Comparison of ENCODE assay signal across 1 cellular context in genomic region chr6:18155273-18155863, GRCh38.
TF ChIP-seq lines count a peak whose summit lies in the region.

A gene with protein sequence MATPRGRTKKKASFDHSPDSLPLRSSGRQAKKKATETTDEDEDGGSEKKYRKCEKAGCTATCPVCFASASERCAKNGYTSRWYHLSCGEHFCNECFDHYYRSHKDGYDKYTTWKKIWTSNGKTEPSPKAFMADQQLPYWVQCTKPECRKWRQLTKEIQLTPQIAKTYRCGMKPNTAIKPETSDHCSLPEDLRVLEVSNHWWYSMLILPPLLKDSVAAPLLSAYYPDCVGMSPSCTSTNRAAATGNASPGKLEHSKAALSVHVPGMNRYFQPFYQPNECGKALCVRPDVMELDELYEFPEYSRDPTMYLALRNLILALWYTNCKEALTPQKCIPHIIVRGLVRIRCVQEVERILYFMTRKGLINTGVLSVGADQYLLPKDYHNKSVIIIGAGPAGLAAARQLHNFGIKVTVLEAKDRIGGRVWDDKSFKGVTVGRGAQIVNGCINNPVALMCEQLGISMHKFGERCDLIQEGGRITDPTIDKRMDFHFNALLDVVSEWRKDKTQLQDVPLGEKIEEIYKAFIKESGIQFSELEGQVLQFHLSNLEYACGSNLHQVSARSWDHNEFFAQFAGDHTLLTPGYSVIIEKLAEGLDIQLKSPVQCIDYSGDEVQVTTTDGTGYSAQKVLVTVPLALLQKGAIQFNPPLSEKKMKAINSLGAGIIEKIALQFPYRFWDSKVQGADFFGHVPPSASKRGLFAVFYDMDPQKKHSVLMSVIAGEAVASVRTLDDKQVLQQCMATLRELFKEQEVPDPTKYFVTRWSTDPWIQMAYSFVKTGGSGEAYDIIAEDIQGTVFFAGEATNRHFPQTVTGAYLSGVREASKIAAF (plus strand): TSS chr6:18155422. CDS start chr6:18159896, 4,474 bp downstream.

TF ChIP-seq in HepG2, 621 proteins besides CTCF, POLR2A, EP300 and RAD21 (continued from another document and continues in another):
- no peak for TF ChIP-seq ZNF354B (CRISPR knock-in tag; IDR thresholded peaks at IDR 0.05)
- no peak for TF ChIP-seq SYNCRIP (IDR thresholded peaks at IDR 0.05; ENCODE audit: insufficient read depth, low read depth, low read length)
- no peak for TF ChIP-seq WIZ (CRISPR knock-in tag; IDR thresholded peaks at IDR 0.05)
- TF ChIP-seq, protein P1, sequence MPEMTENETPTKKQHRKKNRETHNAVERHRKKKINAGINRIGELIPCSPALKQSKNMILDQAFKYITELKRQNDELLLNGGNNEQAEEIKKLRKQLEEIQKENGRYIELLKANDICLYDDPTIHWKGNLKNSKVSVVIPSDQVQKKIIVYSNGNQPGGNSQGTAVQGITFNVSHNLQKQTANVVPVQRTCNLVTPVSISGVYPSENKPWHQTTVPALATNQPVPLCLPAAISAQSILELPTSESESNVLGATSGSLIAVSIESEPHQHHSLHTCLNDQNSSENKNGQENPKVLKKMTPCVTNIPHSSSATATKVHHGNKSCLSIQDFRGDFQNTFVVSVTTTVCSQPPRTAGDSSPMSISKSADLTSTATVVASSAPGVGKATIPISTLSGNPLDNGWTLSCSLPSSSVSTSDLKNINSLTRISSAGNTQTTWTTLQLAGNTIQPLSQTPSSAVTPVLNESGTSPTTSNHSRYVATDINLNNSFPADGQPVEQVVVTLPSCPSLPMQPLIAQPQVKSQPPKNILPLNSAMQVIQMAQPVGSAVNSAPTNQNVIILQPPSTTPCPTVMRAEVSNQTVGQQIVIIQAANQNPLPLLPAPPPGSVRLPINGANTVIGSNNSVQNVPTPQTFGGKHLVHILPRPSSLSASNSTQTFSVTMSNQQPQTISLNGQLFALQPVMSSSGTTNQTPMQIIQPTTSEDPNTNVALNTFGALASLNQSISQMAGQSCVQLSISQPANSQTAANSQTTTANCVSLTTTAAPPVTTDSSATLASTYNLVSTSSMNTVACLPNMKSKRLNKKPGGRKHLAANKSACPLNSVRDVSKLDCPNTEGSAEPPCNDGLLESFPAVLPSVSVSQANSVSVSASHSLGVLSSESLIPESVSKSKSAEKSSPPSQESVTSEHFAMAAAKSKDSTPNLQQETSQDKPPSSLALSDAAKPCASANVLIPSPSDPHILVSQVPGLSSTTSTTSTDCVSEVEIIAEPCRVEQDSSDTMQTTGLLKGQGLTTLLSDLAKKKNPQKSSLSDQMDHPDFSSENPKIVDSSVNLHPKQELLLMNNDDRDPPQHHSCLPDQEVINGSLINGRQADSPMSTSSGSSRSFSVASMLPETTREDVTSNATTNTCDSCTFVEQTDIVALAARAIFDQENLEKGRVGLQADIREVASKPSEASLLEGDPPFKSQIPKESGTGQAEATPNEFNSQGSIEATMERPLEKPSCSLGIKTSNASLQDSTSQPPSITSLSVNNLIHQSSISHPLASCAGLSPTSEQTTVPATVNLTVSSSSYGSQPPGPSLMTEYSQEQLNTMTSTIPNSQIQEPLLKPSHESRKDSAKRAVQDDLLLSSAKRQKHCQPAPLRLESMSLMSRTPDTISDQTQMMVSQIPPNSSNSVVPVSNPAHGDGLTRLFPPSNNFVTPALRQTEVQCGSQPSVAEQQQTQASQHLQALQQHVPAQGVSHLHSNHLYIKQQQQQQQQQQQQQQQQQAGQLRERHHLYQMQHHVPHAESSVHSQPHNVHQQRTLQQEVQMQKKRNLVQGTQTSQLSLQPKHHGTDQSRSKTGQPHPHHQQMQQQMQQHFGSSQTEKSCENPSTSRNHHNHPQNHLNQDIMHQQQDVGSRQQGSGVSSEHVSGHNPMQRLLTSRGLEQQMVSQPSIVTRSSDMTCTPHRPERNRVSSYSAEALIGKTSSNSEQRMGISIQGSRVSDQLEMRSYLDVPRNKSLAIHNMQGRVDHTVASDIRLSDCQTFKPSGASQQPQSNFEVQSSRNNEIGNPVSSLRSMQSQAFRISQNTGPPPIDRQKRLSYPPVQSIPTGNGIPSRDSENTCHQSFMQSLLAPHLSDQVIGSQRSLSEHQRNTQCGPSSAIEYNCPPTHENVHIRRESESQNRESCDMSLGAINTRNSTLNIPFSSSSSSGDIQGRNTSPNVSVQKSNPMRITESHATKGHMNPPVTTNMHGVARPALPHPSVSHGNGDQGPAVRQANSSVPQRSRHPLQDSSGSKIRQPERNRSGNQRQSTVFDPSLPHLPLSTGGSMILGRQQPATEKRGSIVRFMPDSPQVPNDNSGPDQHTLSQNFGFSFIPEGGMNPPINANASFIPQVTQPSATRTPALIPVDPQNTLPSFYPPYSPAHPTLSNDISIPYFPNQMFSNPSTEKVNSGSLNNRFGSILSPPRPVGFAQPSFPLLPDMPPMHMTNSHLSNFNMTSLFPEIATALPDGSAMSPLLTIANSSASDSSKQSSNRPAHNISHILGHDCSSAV (CRISPR knock-in tag; IDR thresholded peaks at IDR 0.05; ENCODE audit: borderline replicate concordance), result no peak
- no peak; the same call in 1 of the 2 replicates for TF ChIP-seq ZNF101 (CRISPR knock-in tag; IDR thresholded peaks at IDR 0.05; ENCODE audit: borderline replicate concordance, low read depth)
- TF ChIP-seq, protein P2, sequence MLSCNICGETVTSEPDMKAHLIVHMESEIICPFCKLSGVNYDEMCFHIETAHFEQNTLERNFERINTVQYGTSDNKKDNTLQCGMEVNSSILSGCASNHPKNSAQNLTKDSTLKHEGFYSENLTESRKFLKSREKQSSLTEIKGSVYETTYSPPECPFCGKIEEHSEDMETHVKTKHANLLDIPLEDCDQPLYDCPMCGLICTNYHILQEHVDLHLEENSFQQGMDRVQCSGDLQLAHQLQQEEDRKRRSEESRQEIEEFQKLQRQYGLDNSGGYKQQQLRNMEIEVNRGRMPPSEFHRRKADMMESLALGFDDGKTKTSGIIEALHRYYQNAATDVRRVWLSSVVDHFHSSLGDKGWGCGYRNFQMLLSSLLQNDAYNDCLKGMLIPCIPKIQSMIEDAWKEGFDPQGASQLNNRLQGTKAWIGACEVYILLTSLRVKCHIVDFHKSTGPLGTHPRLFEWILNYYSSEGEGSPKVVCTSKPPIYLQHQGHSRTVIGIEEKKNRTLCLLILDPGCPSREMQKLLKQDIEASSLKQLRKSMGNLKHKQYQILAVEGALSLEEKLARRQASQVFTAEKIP (CRISPR knock-in tag; IDR thresholded peaks at IDR 0.05; ENCODE audit: borderline replicate concordance), result no peak
- TF ChIP-seq AKNA (CRISPR knock-in tag; IDR thresholded peaks at IDR 0.05; ENCODE audit: borderline replicate concordance), result no peak
- TF ChIP-seq ZNF746 (CRISPR knock-in tag; IDR thresholded peaks at IDR 0.05), result peak; percentile 67; the same call in 1 of the 2 replicates
- TF ChIP-seq, protein P3, sequence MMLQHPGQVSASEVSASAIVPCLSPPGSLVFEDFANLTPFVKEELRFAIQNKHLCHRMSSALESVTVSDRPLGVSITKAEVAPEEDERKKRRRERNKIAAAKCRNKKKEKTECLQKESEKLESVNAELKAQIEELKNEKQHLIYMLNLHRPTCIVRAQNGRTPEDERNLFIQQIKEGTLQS (CRISPR knock-in tag; IDR thresholded peaks at IDR 0.05), result no peak
- no peak for TF ChIP-seq ZSCAN30 (CRISPR knock-in tag; IDR thresholded peaks at IDR 0.05)
- TF ChIP-seq ZKSCAN5 (CRISPR knock-in tag; IDR thresholded peaks at IDR 0.05), result no peak
- TF ChIP-seq, protein P4, sequence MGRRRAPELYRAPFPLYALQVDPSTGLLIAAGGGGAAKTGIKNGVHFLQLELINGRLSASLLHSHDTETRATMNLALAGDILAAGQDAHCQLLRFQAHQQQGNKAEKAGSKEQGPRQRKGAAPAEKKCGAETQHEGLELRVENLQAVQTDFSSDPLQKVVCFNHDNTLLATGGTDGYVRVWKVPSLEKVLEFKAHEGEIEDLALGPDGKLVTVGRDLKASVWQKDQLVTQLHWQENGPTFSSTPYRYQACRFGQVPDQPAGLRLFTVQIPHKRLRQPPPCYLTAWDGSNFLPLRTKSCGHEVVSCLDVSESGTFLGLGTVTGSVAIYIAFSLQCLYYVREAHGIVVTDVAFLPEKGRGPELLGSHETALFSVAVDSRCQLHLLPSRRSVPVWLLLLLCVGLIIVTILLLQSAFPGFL (CRISPR knock-in tag; IDR thresholded peaks at IDR 0.05), result no peak
- peak; percentile 85 for TF ChIP-seq ZNF772 (CRISPR knock-in tag; IDR thresholded peaks at IDR 0.05)
- no peak for TF ChIP-seq ATF2 (CRISPR knock-in tag; IDR thresholded peaks at IDR 0.05)
- TF ChIP-seq, protein P5, sequence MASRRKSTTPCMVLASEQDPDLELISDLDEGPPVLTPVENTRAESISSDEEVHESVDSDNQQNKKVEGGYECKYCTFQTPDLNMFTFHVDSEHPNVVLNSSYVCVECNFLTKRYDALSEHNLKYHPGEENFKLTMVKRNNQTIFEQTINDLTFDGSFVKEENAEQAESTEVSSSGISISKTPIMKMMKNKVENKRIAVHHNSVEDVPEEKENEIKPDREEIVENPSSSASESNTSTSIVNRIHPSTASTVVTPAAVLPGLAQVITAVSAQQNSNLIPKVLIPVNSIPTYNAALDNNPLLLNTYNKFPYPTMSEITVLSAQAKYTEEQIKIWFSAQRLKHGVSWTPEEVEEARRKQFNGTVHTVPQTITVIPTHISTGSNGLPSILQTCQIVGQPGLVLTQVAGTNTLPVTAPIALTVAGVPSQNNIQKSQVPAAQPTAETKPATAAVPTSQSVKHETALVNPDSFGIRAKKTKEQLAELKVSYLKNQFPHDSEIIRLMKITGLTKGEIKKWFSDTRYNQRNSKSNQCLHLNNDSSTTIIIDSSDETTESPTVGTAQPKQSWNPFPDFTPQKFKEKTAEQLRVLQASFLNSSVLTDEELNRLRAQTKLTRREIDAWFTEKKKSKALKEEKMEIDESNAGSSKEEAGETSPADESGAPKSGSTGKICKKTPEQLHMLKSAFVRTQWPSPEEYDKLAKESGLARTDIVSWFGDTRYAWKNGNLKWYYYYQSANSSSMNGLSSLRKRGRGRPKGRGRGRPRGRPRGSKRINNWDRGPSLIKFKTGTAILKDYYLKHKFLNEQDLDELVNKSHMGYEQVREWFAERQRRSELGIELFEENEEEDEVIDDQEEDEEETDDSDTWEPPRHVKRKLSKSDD (CRISPR knock-in tag; IDR thresholded peaks at IDR 0.05; ENCODE audit: low read depth), result no peak
- TF ChIP-seq ZNF615 (CRISPR knock-in tag; IDR thresholded peaks at IDR 0.05; ENCODE audit: borderline replicate concordance), result no peak
- no peak for TF ChIP-seq ZNF207 (IDR thresholded peaks at IDR 0.05; ENCODE audit: borderline replicate concordance)
- no peak for TF ChIP-seq ZNF256 (CRISPR knock-in tag; conservative IDR thresholded peaks at IDR 0.05)
- TF ChIP-seq ZBTB34 (CRISPR knock-in tag; IDR thresholded peaks at IDR 0.05), result no peak
- no peak for TF ChIP-seq ZNF337 (CRISPR knock-in tag; IDR thresholded peaks at IDR 0.05; ENCODE audit: borderline replicate concordance, low read depth)
- TF ChIP-seq KLF12 (CRISPR knock-in tag; IDR thresholded peaks at IDR 0.05; ENCODE audit: borderline replicate concordance), result no peak
- no peak; the same call in 1 of the 2 replicates for TF ChIP-seq ZNF350 (CRISPR knock-in tag; IDR thresholded peaks at IDR 0.05; ENCODE audit: borderline replicate concordance, low read depth)
- TF ChIP-seq DBP (CRISPR knock-in tag; IDR thresholded peaks at IDR 0.05; ENCODE audit: not compliant biosample characterization), result peak; percentile 37
- TF ChIP-seq ZNF180 (CRISPR knock-in tag; IDR thresholded peaks at IDR 0.05; ENCODE audit: borderline replicate concordance, low read depth), result no peak
